15 cellular contexts compared by ENCODE assay signal in genomic region chr2:127570282-127571250, GRCh38. TPM values are rescaled to one million over a fixed set of nuclear protein-coding genes. Genes with fewer than 3 reads are reported as not detected.
DNase-seq lines count a peak whose midpoint lies in the region; ATAC-seq and TF ChIP-seq lines count a peak whose summit lies in the region.
"Had no signal": no experiment of that assay in that cellular context is flagged by ENCODE, and none has a peak within 500 bp of the region (broad histone marks: within the 10 kb centered on the region; RNA-seq: fewer than 3 reads in every experiment).

No MANE protein-coding gene starts in this region.

- no peak overlapping the region for H3K27ac ChIP-seq in MM.1S (ENCODE audit: low read length)
- H3K27ac ChIP-seq: neutrophil had no signal

- no peaks in the 10 kb centered on the region for H4K20me1 ChIP-seq in MM.1S (ENCODE audit: insufficient read depth, low read length)

- 0 out of 2 replicates have a peak, but pooled peaks cover 3% of the 10 kb centered on the region for H3F3A ChIP-seq in MM.1S (ENCODE audit: insufficient read depth, low read length)

- no peak overlapping the region for H3K4me2 ChIP-seq in MM.1S (ENCODE audit: low read depth, low read length)

- H3K4me3 ChIP-seq in MM.1S (ENCODE audit: low read length): no peak overlapping the region

- ATAC-seq in Right ventricle myocardium superior (ENCODE audit: poor library complexity) (peak; percentile 66), sciatic nerve (peak; percentile 87)

- H3K9me2 ChIP-seq in MM.1S (replicated peaks; ENCODE audit: insufficient read depth, low read length): no peaks in the 10 kb centered on the region

- TF ChIP-seq CTCF in MM.1S (IDR thresholded peaks at IDR 0.05; ENCODE audit: low read length): no peak

- no peak overlapping the region for H3K9ac ChIP-seq in MM.1S (ENCODE audit: low read length)

- H3K36me3 ChIP-seq in MM.1S (replicated peaks; ENCODE audit: insufficient read depth, low read length): no peaks in the 10 kb centered on the region
- H3K36me3 ChIP-seq: neutrophil had no signal

- intact Hi-C loops in Right ventricle myocardium superior (cut with DNase I) (no loop called here), sciatic nerve (cut with DNase I) (no loop called here)

- no peaks in the 10 kb centered on the region for H3K79me2 ChIP-seq in MM.1S (ENCODE audit: low read length)

- no peak overlapping the region for H2AFZ ChIP-seq in MM.1S (ENCODE audit: low read length)

- H3K4me1 ChIP-seq in MM.1S (ENCODE audit: low read length): peaks cover 10% of the 10 kb centered on the region

- DNase-seq in AG20443 (ENCODE audit: low spot score) (peak; percentile 58), Right ventricle myocardium superior (peak; percentile 76), sciatic nerve (ENCODE audit: low spot score) (no peak), MM.1S (no peak), Kasumi-1 (lab: John Stamatoyannopoulos, UW) (no peak), NCI-H2029 (lab: John Stamatoyannopoulos, UW) (no peak), COR-L47 (lab: John Stamatoyannopoulos, UW) (no peak)
- DNase-seq in activated CD8-positive, alpha-beta memory T cell treated with anti-CD3 and anti-CD28 coated beads, Interleukin-2, amount 50 U/mL, for 48 hours: peak; percentile 39
- DNase-seq: activated naive CD8-positive, alpha-beta T cell treated with anti-CD3 and anti-CD28 coated beads for 36 hours; AML-193; DMS79 treated with DMSO at 0.1 percent for 48 hours; kidney glomerular epithelial cell; NCI-H1105 treated with DMSO at 0.1 percent for 48 hours had no signal

- H3K9me3 ChIP-seq in MM.1S (replicated peaks; ENCODE audit: insufficient read depth, low read length): no peaks in the 10 kb centered on the region
- H3K9me3 ChIP-seq: neutrophil had no signal

- peaks cover 77% of the 10 kb centered on the region for H3K27me3 ChIP-seq in MM.1S (replicated peaks; ENCODE audit: insufficient read depth, low read length)
- H3K27me3 ChIP-seq: neutrophil had no signal

RNA-seq across cellular contexts. Expression of gene MYO7B, which starts 35.1 kb away (rescaled TPM):
- total RNA-seq in Right ventricle myocardium superior (0.32 TPM), sciatic nerve (0.62 TPM)
- total RNA-seq: NCI-H460 had no signal

RNA-seq across cellular contexts. Expression of gene IWS1, which starts 44.3 kb away (rescaled TPM):
- total RNA-seq in Right ventricle myocardium superior: 57.7 TPM
- 44.4 TPM for total RNA-seq in sciatic nerve

Comparison
In these comparisons a context has a peak if more than half of its experiments do, and no peak if none do; other contexts are left out.
1. DNase-seq: peak in AG20443 (single experiment), activated CD8-positive, alpha-beta memory T cell treated with anti-CD3 and anti-CD28 coated beads, Interleukin-2, amount 50 U/mL, for 48 hours (single experiment) and Right ventricle myocardium superior (single experiment); none in sciatic nerve (single experiment), MM.1S (single experiment), Kasumi-1 (0 of 2), NCI-H2029 (single experiment) and COR-L47 (single experiment).